29 cellular contexts compared by ENCODE assay signal in genomic region chr5:18765304-18765703, GRCh38.
"Had no signal": no experiment of that assay in that cellular context is flagged by ENCODE, and none has a peak within 500 bp of the region (broad histone marks: within the 10 kb centered on the region; RNA-seq: fewer than 3 reads in every experiment).

No MANE protein-coding gene starts in this region.

- FAIRE-seq: astrocyte, TTC549 had no signal

- H3K36me3 ChIP-seq: adrenal gland, brain microvascular endothelial cell, breast epithelium had no signal

- H3K27me3 ChIP-seq: adrenal gland, body of pancreas, brain microvascular endothelial cell, breast epithelium had no signal

- H3K4me3 ChIP-seq: adrenal gland, body of pancreas, breast epithelium had no signal

- H3K9me3 ChIP-seq: adrenal gland, body of pancreas, breast epithelium had no signal

- H3K27ac ChIP-seq: adrenal gland, body of pancreas, brain microvascular endothelial cell, breast epithelium, VCaP had no signal

- ATAC-seq: activated CD8-positive, alpha-beta memory T cell treated with anti-CD3 and anti-CD28 coated beads, Interleukin-2, amount 10 ng/mL, durations not matched to agents 7 days and 5 days; activated CD8-positive, alpha-beta T cell treated with anti-CD3 and anti-CD28 coated beads for 36 hours; body of pancreas had no signal

- DNase-seq: activated B cell treated with CpG ODN at 0.5 μM for 24 hours; activated CD4-positive, alpha-beta memory T cell treated with anti-CD3 and anti-CD28 coated beads for 36 hours; activated CD4-positive, alpha-beta T cell treated with anti-CD3 and anti-CD28 coated beads for 4 hours; activated CD4-positive, alpha-beta T cell treated with anti-CD3 and anti-CD28 coated beads, Interleukin-2, amount 10 ng/mL, durations not matched to agents 24 days and 14 days; activated CD4-positive, alpha-beta T cell treated with anti-CD3 and anti-CD28 coated beads, Interleukin-2, amount 50 U/mL, for 1 hour; activated CD4-positive, alpha-beta T cell treated with anti-CD3 and anti-CD28 coated beads, Interleukin-2, amount 50 U/mL, for 4 hours; activated CD4-positive, CD25-positive, alpha-beta regulatory T cell treated with anti-CD3 and anti-CD28 coated beads, Interleukin-2, amount 50 U/mL, for 72 hours; activated CD8-positive, alpha-beta memory T cell treated with anti-CD3 and anti-CD28 coated beads, Interleukin-2, amount 10 ng/mL, durations not matched to agents 7 days and 5 days; activated CD8-positive, alpha-beta memory T cell treated with anti-CD3 and anti-CD28 coated beads, Interleukin-2, amount 50 U/mL, for 48 hours; activated CD8-positive, alpha-beta T cell treated with anti-CD3 and anti-CD28 coated beads for 36 hours; activated effector memory CD4-positive, alpha-beta T cell treated with Interleukin-2 at 50 U/mL for 16 hours; activated gamma-delta T cell; activated naive CD4-positive, alpha-beta T cell treated with anti-CD3 and anti-CD28 coated beads, Interleukin-2, amount 10 ng/mL, durations not matched to agents 7 days and 5 days; activated naive CD4-positive, alpha-beta T cell treated with Interleukin-2 at 50 U/mL for 16 hours; activated T-cell treated with anti-CD3 and anti-CD28 coated beads, Interleukin-2, amount 50 U/mL, for 24 hours; activated T-cell treated with anti-CD3 and anti-CD28 coated beads, Interleukin-2, amount 50 U/mL, for 48 hours; adrenal gland; amniotic stem cell; aorta; body of pancreas; brain microvascular endothelial cell; central memory CD4-positive, alpha-beta T cell; T-helper 1 cell; T-helper 2 cell; T-helper 9 cell had no signal

- H3K4me1 ChIP-seq: adrenal gland, body of pancreas, breast epithelium had no signal
